Comparison of ENCODE assay signal across 1 cellular context in the genomic region with DNA sequence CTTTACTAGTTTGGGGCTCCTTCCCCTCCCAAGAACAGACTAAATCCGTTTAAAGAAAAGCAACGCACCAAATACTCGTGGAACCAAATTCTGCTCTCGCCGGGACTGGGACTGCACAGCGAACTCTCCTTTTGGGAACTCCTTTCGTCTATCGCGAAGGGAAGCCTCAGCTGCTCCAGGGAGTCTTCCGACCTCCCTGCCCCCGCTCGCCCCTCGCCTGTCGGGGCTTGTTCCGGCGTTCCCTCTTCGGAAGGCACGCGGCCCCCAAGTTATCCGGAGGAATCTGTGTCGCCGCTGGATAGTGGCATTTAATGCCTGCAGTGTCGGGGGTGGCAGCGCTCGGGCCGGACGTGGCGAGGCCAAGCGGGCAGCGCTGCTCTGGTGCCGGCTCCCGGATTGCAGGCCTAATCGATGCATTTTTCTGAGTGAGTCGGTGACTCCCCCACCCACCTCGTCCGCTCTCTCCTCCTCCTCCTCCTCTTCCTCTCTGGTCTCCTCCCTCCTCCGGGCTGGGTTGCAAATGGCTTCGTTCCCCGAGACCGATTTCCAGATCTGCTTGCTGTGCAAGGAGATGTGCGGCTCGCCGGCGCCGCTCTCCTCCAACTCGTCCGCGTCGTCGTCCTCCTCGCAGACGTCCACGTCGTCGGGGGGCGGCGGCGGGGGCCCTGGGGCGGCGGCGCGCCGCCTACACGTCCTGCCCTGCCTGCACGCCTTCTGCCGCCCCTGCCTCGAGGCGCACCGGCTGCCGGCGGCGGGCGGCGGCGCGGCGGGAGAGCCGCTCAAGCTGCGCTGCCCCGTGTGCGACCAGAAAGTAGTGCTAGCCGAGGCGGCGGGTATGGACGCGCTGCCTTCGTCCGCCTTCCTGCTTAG.
A peak's percentile ranks its signal among the peaks of the same experiment; 100 is the strongest.
TF ChIP-seq lines count a peak whose summit lies in the region.

TSS of gene TRIM71 (plus strand) at position 437 of the 870 bp plus-strand sequence. CDS start at position 521, 84 bp downstream.

TF ChIP-seq in A549, 52 proteins besides CTCF, POLR2A, EP300 and RAD21:
- TF ChIP-seq HOXB13 (CRISPR knock-in tag; IDR thresholded peaks at IDR 0.05; ENCODE audit: low read depth) (no peak), HDAC2 (IDR thresholded peaks at IDR 0.05) (peak; percentile 55; the same call in 1 of the 2 replicates)
TF ChIP-seq in A549: peak in this region for 1.
